Comparison of ENCODE assay signal across 8 cellular contexts in the genomic region with DNA sequence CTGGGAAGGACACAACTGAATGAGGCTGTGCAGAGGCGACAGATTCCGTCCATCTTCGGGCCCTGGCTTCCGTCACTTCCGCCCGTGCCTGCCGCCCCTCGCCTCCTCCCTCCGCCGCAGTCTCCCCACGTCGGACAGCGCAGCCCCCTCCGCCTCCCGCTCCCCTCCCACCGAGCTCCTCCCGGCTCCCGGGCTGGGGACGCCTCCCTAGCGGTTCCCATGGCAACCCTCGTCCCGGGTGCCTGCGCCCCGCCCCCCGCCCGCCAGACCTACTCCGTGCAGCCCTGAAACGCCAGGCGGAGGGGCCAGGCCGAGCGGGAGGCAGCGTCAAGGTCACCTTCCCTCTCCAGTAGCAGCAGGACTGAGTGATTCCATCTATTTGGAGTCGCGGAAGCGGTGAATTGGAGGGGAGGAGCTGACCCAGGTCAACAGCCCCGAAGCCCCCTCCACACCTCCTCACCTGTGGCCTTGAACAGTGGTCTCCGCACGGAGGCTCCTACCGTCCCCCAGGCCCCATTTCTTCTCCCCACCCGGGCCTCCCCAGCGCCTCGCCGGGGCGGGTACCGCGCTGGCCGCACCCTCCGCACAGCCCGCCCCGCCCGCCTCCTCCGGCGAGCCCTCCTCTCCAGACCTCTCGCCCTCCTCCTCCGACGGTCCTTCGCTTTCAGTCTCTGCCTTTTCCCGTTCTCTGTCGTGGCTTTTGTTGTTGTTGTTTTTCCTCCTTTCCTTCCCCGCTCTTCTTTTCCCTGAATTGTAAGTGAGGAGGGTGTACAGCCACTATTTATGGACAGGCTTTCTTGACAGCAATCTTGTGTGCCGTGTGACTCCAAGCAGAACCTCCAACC. TPM values are rescaled to one million over a fixed set of nuclear protein-coding genes. Genes with fewer than 3 reads are reported as not detected.
DNase-seq lines count a peak whose midpoint lies in the region; ATAC-seq and TF ChIP-seq lines count a peak whose summit lies in the region.

No MANE protein-coding gene starts in this region.

- H4K20me1 ChIP-seq in DND-41 (ENCODE audit: insufficient read depth, low read length) (no peaks in the 10 kb centered on the region), OCI-LY3 (ENCODE audit: insufficient read depth, low read length) (no peaks in the 10 kb centered on the region)

- H3K27me3 ChIP-seq in DND-41 (ENCODE audit: insufficient read depth, low read length, poor library complexity) (peaks cover 6% of the 10 kb centered on the region), OCI-LY3 (ENCODE audit: low read depth, low read length) (no peaks in the 10 kb centered on the region), stomach (no peaks in the 10 kb centered on the region)

- ATAC-seq in DND-41 (ENCODE audit: insufficient read depth, low read depth) = peak; percentile 86
- ATAC-seq in GM21619 (IDR thresholded peaks at IDR 0.05; ENCODE audit: unreplicated experiment) = peak; percentile 67
- peak; percentile 73 for ATAC-seq in esophagus mucosa

- H3K4me3 ChIP-seq in DND-41 (ENCODE audit: low read depth in 1 of 2, low read length in 2 of 2) (peak overlapping the region; percentile 24 to 61; a peak in 3 of 4 replicates), OCI-LY3 (ENCODE audit: low read length) (peak overlapping the region; percentile 81), stomach (peak overlapping the region; percentile 77 to 90 (median 84))

- H3K79me2 ChIP-seq in DND-41 (ENCODE audit: insufficient read depth, low read length) (no peaks in the 10 kb centered on the region), OCI-LY3 (ENCODE audit: low read length) (no peaks in the 10 kb centered on the region)

- 0 to 1% (median 0%) methylated on average over 28 to 61 of the region's 61 CpGs for WGBS in stomach, 5 donors

- intact Hi-C loops in stomach (cut with DNase I; ENCODE audit: low total_unique reads) = no loop called here

- peak overlapping the region; percentile 89 to 99 (median 94) for H3K4me3 Mint-ChIP-seq in IgD-negative memory B cell

- peaks cover 18% of the 10 kb centered on the region for H3K4me1 ChIP-seq in DND-41 (ENCODE audit: insufficient read depth, low read length)
- peaks cover 12% of the 10 kb centered on the region for H3K4me1 ChIP-seq in OCI-LY3 (ENCODE audit: low read length)
- peaks cover 16 to 49% (median 36%) of the 10 kb centered on the region in 4 donors for H3K4me1 ChIP-seq in stomach

- H2AFZ ChIP-seq in DND-41 (ENCODE audit: low read depth, low read length) = peak overlapping the region; percentile 69
- H2AFZ ChIP-seq in OCI-LY3 (ENCODE audit: low read depth, low read length) = peak overlapping the region; percentile 48

- H3K4me2 ChIP-seq in DND-41 (ENCODE audit: insufficient read depth, low read length) (peak overlapping the region; percentile 87), OCI-LY3 (ENCODE audit: low read length) (peak overlapping the region; percentile 95)

- H3K27ac ChIP-seq in DND-41 (ENCODE audit: low read length) (no peak overlapping the region), OCI-LY3 (ENCODE audit: low read length) (peak overlapping the region; percentile 53), stomach (peak overlapping the region; percentile 90 to 94 (median 94))

- H3K9ac ChIP-seq in DND-41 (ENCODE audit: low read depth, low read length) = peak overlapping the region; percentile 42
- peak overlapping the region; percentile 90 for H3K9ac ChIP-seq in OCI-LY3 (ENCODE audit: low read length)

- no peaks in the 10 kb centered on the region for H3K9me3 Mint-ChIP-seq in IgD-negative memory B cell

- H3K36me3 ChIP-seq in DND-41 (ENCODE audit: insufficient read depth, low read length) (no peaks in the 10 kb centered on the region), OCI-LY3 (replicated peaks; ENCODE audit: low read depth, low read length) (peaks cover 7% of the 10 kb centered on the region), stomach (peaks cover 0 to 14% (median 9%) of the 10 kb centered on the region in 4 donors)

- H3K9me3 ChIP-seq in DND-41 (ENCODE audit: insufficient read depth, low read length, severe bottlenecking) (no peaks in the 10 kb centered on the region), OCI-LY3 (ENCODE audit: insufficient read depth, low read length) (no peaks in the 10 kb centered on the region), stomach (no peaks in the 10 kb centered on the region)

- no peaks in the 10 kb centered on the region for H3K27me3 Mint-ChIP-seq in IgD-negative memory B cell

- H3K27ac Mint-ChIP-seq in IgD-negative memory B cell = peak overlapping the region; percentile 37 to 95 (median 81)

- DNase-seq in DND-41 (peak; percentile 86), mucosa of gallbladder (ENCODE audit: low spot score) (peak; percentile 88), stomach (peak; percentile 85)
- peak; percentile 76 to 81 for DNase-seq in activated T-cell treated with anti-CD3 and anti-CD28 coated beads, Interleukin-2, amount 50 U/mL, for 48 hours

- no peak for TF ChIP-seq CTCF in DND-41 (IDR thresholded peaks at IDR 0.05; ENCODE audit: borderline replicate concordance, extremely low read depth, low read length, poor library complexity, severe bottlenecking)
- TF ChIP-seq CTCF in OCI-LY3 (IDR thresholded peaks at IDR 0.05; ENCODE audit: low read depth, low read length) = no peak
- TF ChIP-seq CTCF in stomach (IDR thresholded peaks at IDR 0.05) = no peak

- no peak for TF ChIP-seq EP300 in stomach (IDR thresholded peaks at IDR 0.05)

- H3K4me1 Mint-ChIP-seq in IgD-negative memory B cell = peaks cover 6 to 10% (median 9%) of the 10 kb centered on the region in 3 donors

- TF ChIP-seq POLR2A in stomach (IDR thresholded peaks at IDR 0.05) = peak in 1 of 4 donors; percentile 31

- peaks cover 2% of the 10 kb centered on the region for H3K36me3 Mint-ChIP-seq in IgD-negative memory B cell

RNA-seq across cellular contexts. Expression of gene NRSN2, which starts 1.0 kb away (rescaled TPM):
- polyA plus RNA-seq in IgD-negative memory B cell (6.2 TPM), stomach (10 to 100 TPM in 2 of 3 donors, 1 to 10 TPM in 1; 9.8 to 21.0 (median 20.2) TPM)
- total RNA-seq in esophagus mucosa (7.1 TPM), mucosa of gallbladder (30.5 TPM), stomach (10 to 100 TPM in 4 of 5 donors, under 1 TPM in 1; 0.89 to 36.5 (median 15.2) TPM)

RNA-seq across cellular contexts. Expression of gene SOX12, which starts 22.5 kb away (rescaled TPM):
- polyA plus RNA-seq in IgD-negative memory B cell (1.9 TPM), stomach (1 to 10 TPM; 1.7 to 2.8 (median 2.6) TPM)
- total RNA-seq in esophagus mucosa (4.5 TPM), mucosa of gallbladder (17.5 TPM), stomach (10 to 100 TPM in 2 of 5 donors, 1 to 10 TPM in 3; 1.5 to 20.3 (median 5.4) TPM)

RNA-seq across cellular contexts. Expression of gene TRIB3, which starts 32.7 kb away (rescaled TPM):
- polyA plus RNA-seq in IgD-negative memory B cell = 20.1 TPM
- 58.0 TPM for total RNA-seq in esophagus mucosa
- 13.6 TPM for total RNA-seq in mucosa of gallbladder
- total RNA-seq in stomach = 10 to 100 TPM in 2 of 5 donors, 1 to 10 TPM in 3; 1.7 to 17.7 (median 3.6) TPM
- polyA plus RNA-seq in stomach = 10 to 100 TPM in 2 of 3 donors, 1 to 10 TPM in 1; 8.7 to 15.8 (median 12.6) TPM

RNA-seq across cellular contexts. Expression of gene ZCCHC3, which starts 50.5 kb away (rescaled TPM):
- 16.7 TPM for polyA plus RNA-seq in IgD-negative memory B cell
- 6.2 TPM for total RNA-seq in esophagus mucosa
- 16.7 TPM for total RNA-seq in mucosa of gallbladder
- total RNA-seq in stomach = 10 to 100 TPM; 10.6 to 59.1 (median 18.7) TPM
- polyA plus RNA-seq in stomach = 1 to 10 TPM; 6.2 to 9.0 (median 8.6) TPM

RNA-seq across cellular contexts. Expression of gene C20orf96, which starts 57.3 kb away (rescaled TPM):
- polyA plus RNA-seq in IgD-negative memory B cell (1.1 TPM), stomach (1 to 10 TPM; 3.9 to 5.2 (median 5.0) TPM)
- total RNA-seq in esophagus mucosa (2.0 TPM), mucosa of gallbladder (10.6 TPM), stomach (10 to 100 TPM in 1 of 5 donors, 1 to 10 TPM in 4; 3.1 to 23.9 (median 5.4) TPM)
